Comparison of ENCODE assay signal across 8 cellular contexts in the genomic region with DNA sequence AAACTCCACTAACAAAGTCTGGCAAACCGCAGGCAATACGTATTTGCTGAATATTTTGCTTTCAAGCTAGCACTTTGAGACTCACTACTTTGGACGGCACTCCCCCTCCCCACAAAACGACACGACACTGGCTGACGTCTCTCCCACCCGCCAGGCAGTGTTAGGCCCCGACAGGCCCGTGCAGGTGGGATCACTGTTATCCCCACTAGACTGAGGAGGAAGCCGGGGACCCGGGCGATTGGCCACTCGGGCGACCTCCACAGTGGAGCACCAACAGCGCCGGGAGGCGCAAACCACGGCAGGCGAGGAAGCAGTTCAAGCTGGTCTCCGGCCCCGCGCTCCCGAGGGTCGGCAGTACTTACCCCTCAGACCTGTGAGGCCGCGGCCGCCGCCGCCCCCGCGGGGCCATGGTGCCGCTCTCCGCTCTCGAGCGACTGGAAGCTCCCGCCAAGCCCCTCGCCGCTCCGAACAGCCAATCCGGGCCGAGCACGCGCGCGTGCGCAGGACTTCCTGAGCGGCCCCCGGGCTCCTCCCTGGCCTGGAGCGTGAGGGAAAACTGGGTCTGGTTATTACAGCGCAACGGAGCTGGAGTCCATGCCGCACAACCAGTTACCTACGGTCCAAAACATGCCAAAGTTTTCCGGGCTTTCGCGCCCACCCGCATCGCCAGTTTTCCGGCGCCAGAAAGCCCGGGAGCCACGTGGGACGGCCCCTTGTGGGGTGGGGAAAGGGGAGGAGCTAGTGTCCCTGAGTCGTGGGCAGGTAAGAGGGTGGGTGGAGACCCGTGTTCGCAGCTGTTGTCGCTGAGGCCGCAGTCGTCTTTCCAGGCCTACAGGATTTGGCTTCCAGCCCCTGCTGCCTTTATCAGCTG. TPM values are rescaled to one million over a fixed set of nuclear protein-coding genes. Genes with fewer than 3 reads are reported as not detected.
DNase-seq lines count a peak whose midpoint lies in the region; ATAC-seq and TF ChIP-seq lines count a peak whose summit lies in the region.

CENPU (minus strand) TSS at position 443 of the 871 bp plus-strand sequence; CDS start at position 409, 34 bp downstream.

- TSS peak; percentile 42 for BruUV-seq in mammary epithelial cell (replicated peaks; lab: Mats Ljungman, UMichigan)

- no peaks in the 10 kb centered on the region for H4K20me1 ChIP-seq in mammary epithelial cell (ENCODE audit: insufficient read depth, low read length)

- H3K4me3 ChIP-seq in ACC112 (ENCODE audit: low read depth, low read length) (peak within 1 kb of the TSS; percentile 83), mammary epithelial cell (replicated peaks in 1 of 3; ENCODE audit: insufficient read depth in 1 of 3, low read depth in 2 of 3, low read length in 3 of 3) (peak within 1 kb of the TSS; percentile 57 to 98 (median 94)), iPS-20b (ENCODE audit: low read length) (peak within 1 kb of the TSS; percentile 97), skin epidermis (peak within 1 kb of the TSS; percentile 67 to 98 (median 91))

- H3K9ac ChIP-seq in mammary epithelial cell (ENCODE audit: insufficient read depth, low read length) (peak within 1 kb of the TSS; percentile 99), iPS-20b (ENCODE audit: low read depth, low read length) (peak within 1 kb of the TSS; percentile 99)

- in situ Hi-C loops in mammary epithelial cell (cut with MboI; ENCODE audit: low sequenced_read_pairs in 2 of 2) = no loop called here

- CTCF ChIA-PET in mammary epithelial cell (lab: Charles Lee; ENCODE audit: low non-redundant PET) = interaction anchor here (0.6 to 0.9 kb wide), 4 partner anchors 59 to 171 kb away, joined by 7 to 35 read pairs (median 7); partner anchors contain the start of genes CASP3 and PRIMPOL

- WGBS in mammary epithelial cell (ENCODE audit: low coverage, missing lambda C conversion rate) = 1% methylated on average over 24 of the region's 69 CpGs

- DNase-seq in NCI-H2196 treated with DMSO at 0.1 percent for 48 hours (lab: John Stamatoyannopoulos, UW; ENCODE audit: unreplicated experiment) = peak; percentile 83
- DNase-seq in mammary epithelial cell = peak; percentile 98

- H3K4me2 ChIP-seq in mammary epithelial cell (ENCODE audit: insufficient read depth, low read depth, low read length) = peak within 1 kb of the TSS; percentile 99

- H3K79me2 ChIP-seq in ACC112 (ENCODE audit: control insufficient read depth, insufficient read depth, low read length, unreplicated experiment) (peaks cover 26% of the 10 kb centered on the region), mammary epithelial cell (ENCODE audit: insufficient read depth, low read length) (peaks cover 44% of the 10 kb centered on the region)

- H3K36me3 ChIP-seq in ACC112 (ENCODE audit: insufficient read depth, low read length) (no peaks in the 10 kb centered on the region), mammary epithelial cell (ENCODE audit: insufficient read depth, low read length) (peaks cover 4% of the 10 kb centered on the region), iPS-20b (ENCODE audit: insufficient read depth, low read depth, low read length) (peaks cover 35% of the 10 kb centered on the region)

- dilution Hi-C loops in mammary epithelial cell (cut with HindIII; ENCODE audit: low sequenced_read_pairs) = no loop called here

- H2AFZ ChIP-seq in ACC112 (ENCODE audit: low read length, unreplicated experiment) (peak within 1 kb of the TSS; percentile 77), mammary epithelial cell (ENCODE audit: low read depth, low read length) (peak within 1 kb of the TSS; percentile 84)

- TF ChIP-seq CTCF in VCaP (conservative IDR thresholded peaks at IDR 0.05) = no peak
- TF ChIP-seq CTCF in mammary epithelial cell (conservative IDR thresholded peaks at IDR 0.05 in 1 of 2, IDR thresholded peaks at IDR 0.05 in 1 of 2; ENCODE audit: extremely low read depth in 1 of 2, insufficient read depth in 1 of 2, low read depth in 1 of 2, low read length in 2 of 2) = no peak

- H3K27me3 ChIP-seq in ACC112 (ENCODE audit: insufficient read depth, low read length) = no peaks in the 10 kb centered on the region
- no peaks in the 10 kb centered on the region for H3K27me3 ChIP-seq in mammary epithelial cell (ENCODE audit: insufficient read depth, low read length)
- H3K27me3 ChIP-seq in iPS-20b (ENCODE audit: insufficient read depth, low read length) = no peaks in the 10 kb centered on the region

- peak; percentile 96 for ATAC-seq in GM18870 (IDR thresholded peaks at IDR 0.05; ENCODE audit: unreplicated experiment)
- peak; percentile 91 for ATAC-seq in HG03135 (IDR thresholded peaks at IDR 0.05; ENCODE audit: unreplicated experiment)

- H3K9me3 ChIP-seq in mammary epithelial cell (replicated peaks; ENCODE audit: insufficient read depth, low read length) (no peaks in the 10 kb centered on the region), iPS-20b (ENCODE audit: insufficient read depth, low read depth, low read length) (no peaks in the 10 kb centered on the region)

- intact Hi-C loops in mammary epithelial cell (cut with micrococcal nuclease) = loop anchor here (1.0 to 10.0 kb wide), 5 partner anchors 45 to 467 kb away; partner anchors contain the start of genes CASP3 and PRIMPOL

- H3K27ac ChIP-seq in ACC112 (ENCODE audit: low read depth, low read length) = peak within 1 kb of the TSS; percentile 24; the same call in 1 of the 2 replicates
- peak within 1 kb of the TSS; percentile 73 for H3K27ac ChIP-seq in VCaP
- H3K27ac ChIP-seq in mammary epithelial cell (ENCODE audit: insufficient read depth, low read depth, low read length) = peak within 1 kb of the TSS; percentile 96
- H3K27ac ChIP-seq in iPS-20b (ENCODE audit: low read length) = peak within 1 kb of the TSS; percentile 88
- H3K27ac ChIP-seq in skin epidermis = peak within 1 kb of the TSS in 20 of 21 experiments; percentile 15 to 78 (median 70)

- peaks cover 28% of the 10 kb centered on the region for H3K4me1 ChIP-seq in ACC112 (ENCODE audit: control insufficient read depth, insufficient read depth, low read length, unreplicated experiment)
- peaks cover 31% of the 10 kb centered on the region for H3K4me1 ChIP-seq in mammary epithelial cell (ENCODE audit: insufficient read depth, low read length)
- H3K4me1 ChIP-seq in iPS-20b (ENCODE audit: insufficient read depth, low read length) = peaks cover 15% of the 10 kb centered on the region; the same call in 1 of the 2 replicates

RNA-seq across cellular contexts. Expression of gene CENPU, which starts in this region (rescaled TPM):
- total RNA-seq in mammary epithelial cell = 10 to 100 TPM in 1 of 2 donors, 1 to 10 TPM in 1; 4.5 to 38.3 TPM
- 23.3 TPM for polyA plus RNA-seq in mammary epithelial cell
- polyA minus RNA-seq in mammary epithelial cell = 8.7 TPM

Comparison
In these comparisons a context has a peak if more than half of its experiments do, and no peak if none do; other contexts are left out.
1. Peak in every context shown above with its lines: DNase-seq, ATAC-seq, H3K4me3 ChIP-seq and H3K27ac ChIP-seq.
2. H3K27ac ChIP-seq: peak in every context shown above with its lines; median percentile 96 in mammary epithelial cell; 88 in iPS-20b; 73 in VCaP; 70 in skin epidermis; 24 in ACC112.